Comparison of ENCODE assay signal across 4 cellular contexts in the genomic region with DNA sequence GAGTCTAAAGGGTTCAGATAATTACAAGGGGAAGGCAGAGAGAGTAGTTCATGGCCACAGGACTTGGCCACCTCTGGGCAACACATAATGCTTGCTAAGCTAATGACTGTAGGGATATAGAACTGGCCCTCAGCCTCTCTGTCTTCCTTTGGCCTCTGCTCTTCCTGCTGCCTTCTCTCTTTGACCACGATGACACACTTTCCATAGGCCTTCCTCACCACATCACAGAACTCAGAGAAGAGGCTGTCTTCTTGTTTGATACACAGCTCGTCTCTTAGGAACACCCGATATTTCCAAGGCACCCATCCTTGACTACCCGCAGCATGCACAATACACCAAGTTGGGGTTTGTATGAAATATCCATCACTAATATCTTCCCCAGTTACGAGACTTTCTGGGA. TPM values are rescaled to one million over a fixed set of nuclear protein-coding genes. Genes with fewer than 3 reads are reported as not detected.
"Had no signal": no experiment of that assay in that cellular context is flagged by ENCODE, and none has a peak within 500 bp of the region (broad histone marks: within the 10 kb centered on the region; RNA-seq: fewer than 3 reads in every experiment).

No MANE protein-coding gene starts in this region.

RNA-seq across cellular contexts. Expression of a gene that starts 23.2 kb away (rescaled TPM):
- total RNA-seq: LHCN-M2, M059J, MCF 10A, NCI-H460 had no signal

RNA-seq across cellular contexts. Expression of a gene that starts 36.7 kb away (rescaled TPM):
- total RNA-seq: LHCN-M2, MCF 10A, NCI-H460 had no signal
